ENCODE assay signal across 26 cellular contexts in the genomic region with DNA sequence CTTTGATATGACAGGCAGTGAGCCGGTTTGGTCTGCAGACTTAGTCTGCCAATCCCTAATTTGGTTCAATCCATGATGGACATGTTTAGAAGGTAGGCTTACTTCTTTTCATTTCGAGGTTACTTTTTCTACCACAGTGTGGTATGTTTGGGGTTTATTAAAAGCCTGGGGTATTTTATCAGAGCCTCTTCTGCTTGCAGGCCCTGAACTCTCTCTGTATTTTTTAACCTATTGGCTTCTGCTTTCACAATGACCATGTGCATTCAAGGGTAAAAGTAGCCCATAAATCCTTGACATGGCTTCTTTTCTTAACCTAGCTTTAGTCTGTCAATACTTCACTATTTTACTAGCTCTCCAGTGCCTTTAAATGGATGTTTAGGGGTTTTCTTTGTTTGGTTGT.
DNase-seq lines count a peak whose midpoint lies in the region; ATAC-seq and TF ChIP-seq lines count a peak whose summit lies in the region.
"Had no signal": no experiment of that assay in that cellular context is flagged by ENCODE, and none has a peak within 500 bp of the region (broad histone marks: within the 10 kb centered on the region; RNA-seq: fewer than 3 reads in every experiment).

No MANE protein-coding gene starts in this region.

- DNase-seq in GM12865 (ENCODE audit: low read depth) (peak; percentile 9), MV-4-11 (lab: John Stamatoyannopoulos, UW) (peak; percentile 41), DMS114 treated with DMSO at 0.1 percent for 48 hours (lab: John Stamatoyannopoulos, UW; ENCODE audit: unreplicated experiment) (no peak), retina (no peak), OCI-M1 (lab: John Stamatoyannopoulos, UW) (no peak)
- no peak for DNase-seq in activated CD4-positive, alpha-beta T cell treated with anti-CD3 and anti-CD28 coated beads for 36 hours
- DNase-seq: activated naive CD4-positive, alpha-beta T cell treated with Interleukin-2 at 50 U/mL for 16 hours; effector memory CD4-positive, alpha-beta T cell; GF-D8; HCEC 1CT; KG1; left ventricle myocardium superior; mucosa of descending colon; NCI-H1048; NCI-H2107; NCI-H524 treated with DMSO at 0.1 percent for 48 hours; Right ventricle myocardium superior; stimulated activated CD4-positive, alpha-beta T cell treated with anti-CD3 and anti-CD28 coated beads, Interleukin-15, amount 100 ng/mL, for 24 hours; stimulated activated naive CD4-positive, alpha-beta T cell treated with Interleukin-2 at 50 U/mL for 16 hours; T-cell; transverse colon had no signal

- no peak overlapping the region for H3K4me3 Mint-ChIP-seq in activated CD4-positive, alpha-beta T cell treated with anti-CD3 and anti-CD28 coated beads for 36 hours
- H3K4me3 Mint-ChIP-seq: T-cell had no signal

- H3K9me3 Mint-ChIP-seq in activated CD4-positive, alpha-beta T cell treated with anti-CD3 and anti-CD28 coated beads for 36 hours (ENCODE audit: low read depth) = no peaks in the 10 kb centered on the region
- H3K9me3 Mint-ChIP-seq: T-cell had no signal

- H3K36me3 Mint-ChIP-seq in activated CD4-positive, alpha-beta T cell treated with anti-CD3 and anti-CD28 coated beads for 36 hours (ENCODE audit: low read depth) = no peaks in the 10 kb centered on the region

- peak; percentile 41 for ATAC-seq in GM18909 (IDR thresholded peaks at IDR 0.05; ENCODE audit: poor library complexity, unreplicated experiment)
- peak; percentile 61 for ATAC-seq in HG02678 (IDR thresholded peaks at IDR 0.05; ENCODE audit: unreplicated experiment)
- no peak for ATAC-seq in activated CD4-positive, alpha-beta T cell treated with anti-CD3 and anti-CD28 coated beads for 36 hours
- ATAC-seq: A549, left ventricle myocardium superior, mucosa of descending colon, T-cell had no signal

- CTCF ChIA-PET in activated CD4-positive, alpha-beta T cell treated with anti-CD3 and anti-CD28 coated beads for 36 hours (lab: Charles Lee) = no interaction called here

- POLR2A ChIA-PET in activated CD4-positive, alpha-beta T cell treated with anti-CD3 and anti-CD28 coated beads for 36 hours (lab: Charles Lee) = no interaction called here

- no peak overlapping the region for H3K4me3 ChIP-seq in GM12865 (ENCODE audit: low read depth, low read length)
- H3K4me3 ChIP-seq: A549, ascending aorta, BLaER1, mucosa of descending colon, transverse colon had no signal

- no peak for TF ChIP-seq CTCF in GM12865 (IDR thresholded peaks at IDR 0.05; ENCODE audit: insufficient read depth, low read depth, low read length, missing control alignments)

- no peaks in the 10 kb centered on the region for H3K27me3 Mint-ChIP-seq in activated CD4-positive, alpha-beta T cell treated with anti-CD3 and anti-CD28 coated beads for 36 hours
- H3K27me3 Mint-ChIP-seq: T-cell had no signal

- no peaks in the 10 kb centered on the region for H3K4me1 Mint-ChIP-seq in activated CD4-positive, alpha-beta T cell treated with anti-CD3 and anti-CD28 coated beads for 36 hours
- H3K4me1 Mint-ChIP-seq: T-cell had no signal

- intact Hi-C loops in activated CD4-positive, alpha-beta T cell treated with anti-CD3 and anti-CD28 coated beads for 36 hours (cut with DNase I, micrococcal nuclease) = no loop called here

- no peak overlapping the region for H3K27ac Mint-ChIP-seq in activated CD4-positive, alpha-beta T cell treated with anti-CD3 and anti-CD28 coated beads for 36 hours
- H3K27ac Mint-ChIP-seq: T-cell had no signal

Comparison
In these comparisons a context has a peak if more than half of its experiments do, and no peak if none do; other contexts are left out.
1. DNase-seq: peak in GM12865 (single experiment) and MV-4-11 (single experiment); none in DMS114 treated with DMSO at 0.1 percent for 48 hours (single experiment), retina (single experiment), OCI-M1 (single experiment) and activated CD4-positive, alpha-beta T cell treated with anti-CD3 and anti-CD28 coated beads for 36 hours (single experiment).